Comparison of ENCODE assay signal across 10 cellular contexts in genomic region chr12:92297932-92298681, GRCh38.
DNase-seq lines count a peak whose midpoint lies in the region; ATAC-seq and TF ChIP-seq lines count a peak whose summit lies in the region.
"Had no signal": no experiment of that assay in that cellular context is flagged by ENCODE, and none has a peak within 500 bp of the region (broad histone marks: within the 10 kb centered on the region; RNA-seq: fewer than 3 reads in every experiment).

No MANE protein-coding gene starts in this region.

- H3K9me3 ChIP-seq in Peyer's patch (no peaks in the 10 kb centered on the region), subcutaneous abdominal adipose tissue (ENCODE audit: control insufficient read depth in 5 of 5, low read length in 5 of 5) (no peaks in the 10 kb centered on the region)
- H3K9me3 ChIP-seq: Caco-2 had no signal

- peak; percentile 38 for DNase-seq in activated CD4-positive, alpha-beta T cell treated with anti-CD3 and anti-CD28 coated beads, Interleukin-2, amount 10 ng/mL, durations not matched to agents 7 days and 5 days
- DNase-seq in activated CD4-positive, alpha-beta T cell treated with anti-CD3 and anti-CD28 coated beads, Interleukin-2, amount 50 U/mL, for 4 hours = no peak
- DNase-seq in Peyer's patch (no peak), foreskin fibroblast (peak; percentile 83 to 89)
- DNase-seq: Caco-2 had no signal

- no peaks in the 10 kb centered on the region for H3K27me3 Mint-ChIP-seq in activated CD4-positive, alpha-beta T cell treated with anti-CD3 and anti-CD28 coated beads, Interleukin-2, amount 10 ng/mL, durations not matched to agents 7 days and 5 days

- POLR2A ChIA-PET in activated CD4-positive, alpha-beta T cell treated with anti-CD3 and anti-CD28 coated beads, Interleukin-2, amount 10 ng/mL, durations not matched to agents 7 days and 5 days (lab: Charles Lee) = no interaction called here

- H3K4me1 ChIP-seq in Peyer's patch (no peaks in the 10 kb centered on the region), subcutaneous abdominal adipose tissue (ENCODE audit: control insufficient read depth in 5 of 5, insufficient read depth in 5 of 5, low read length in 5 of 5) (peaks cover 0 to 36% (median 31%) of the 10 kb centered on the region in 5 donors)
- H3K4me1 ChIP-seq: Caco-2 had no signal

- TF ChIP-seq POLR2A in Peyer's patch (IDR thresholded peaks at IDR 0.05) = no peak

- H3K27me3 ChIP-seq in Peyer's patch (no peaks in the 10 kb centered on the region), subcutaneous abdominal adipose tissue (ENCODE audit: control insufficient read depth in 5 of 5, insufficient read depth in 4 of 5, low read length in 5 of 5) (no peaks in the 10 kb centered on the region)

- H3K36me3 ChIP-seq in Peyer's patch (no peaks in the 10 kb centered on the region), subcutaneous abdominal adipose tissue (ENCODE audit: control insufficient read depth in 5 of 5, insufficient read depth in 5 of 5, low read length in 5 of 5) (no peaks in the 10 kb centered on the region)

- peaks cover 23% of the 10 kb centered on the region for H3K36me3 Mint-ChIP-seq in activated CD4-positive, alpha-beta T cell treated with anti-CD3 and anti-CD28 coated beads, Interleukin-2, amount 10 ng/mL, durations not matched to agents 7 days and 5 days (ENCODE audit: low read depth)

- H3K27ac ChIP-seq in Peyer's patch = peak overlapping the region in 3 of 4 donors; percentile 9 to 55 (median 10)
- H3K27ac ChIP-seq in subcutaneous abdominal adipose tissue (ENCODE audit: low read depth, low read length) = peak overlapping the region; percentile 93
- H3K27ac ChIP-seq: VCaP had no signal

- ATAC-seq in GM21619 (IDR thresholded peaks at IDR 0.05; ENCODE audit: unreplicated experiment) (no peak), HG03196 (IDR thresholded peaks at IDR 0.05; ENCODE audit: unreplicated experiment) (no peak), GM21390 (IDR thresholded peaks at IDR 0.05; ENCODE audit: unreplicated experiment) (no peak)

- H3K4me3 Mint-ChIP-seq in activated CD4-positive, alpha-beta T cell treated with anti-CD3 and anti-CD28 coated beads, Interleukin-2, amount 10 ng/mL, durations not matched to agents 7 days and 5 days = peak overlapping the region; percentile 21

- peaks cover 18% of the 10 kb centered on the region for H3K9me3 Mint-ChIP-seq in activated CD4-positive, alpha-beta T cell treated with anti-CD3 and anti-CD28 coated beads, Interleukin-2, amount 10 ng/mL, durations not matched to agents 7 days and 5 days

- H3K4me1 Mint-ChIP-seq in activated CD4-positive, alpha-beta T cell treated with anti-CD3 and anti-CD28 coated beads, Interleukin-2, amount 10 ng/mL, durations not matched to agents 7 days and 5 days = peaks cover 3% of the 10 kb centered on the region

- H3K4me3 ChIP-seq in Peyer's patch = no peak overlapping the region
- H3K4me3 ChIP-seq in foreskin fibroblast (ENCODE audit: low read depth in 1 of 2, low read length in 2 of 2) = no peak overlapping the region
- H3K4me3 ChIP-seq in subcutaneous abdominal adipose tissue (ENCODE audit: low read depth in 1 of 5, low read length in 5 of 5) = no peak overlapping the region

- TF ChIP-seq CTCF in Peyer's patch (IDR thresholded peaks at IDR 0.05) (no peak), foreskin fibroblast (IDR thresholded peaks at IDR 0.05; ENCODE audit: low read depth, low read length) (no peak)

- peak overlapping the region; percentile 83 for H3K27ac Mint-ChIP-seq in activated CD4-positive, alpha-beta T cell treated with anti-CD3 and anti-CD28 coated beads, Interleukin-2, amount 10 ng/mL, durations not matched to agents 7 days and 5 days

- H3K9ac ChIP-seq in subcutaneous abdominal adipose tissue (ENCODE audit: low read length in 5 of 5) = peak overlapping the region in 2 of 5 donors; percentile 30 to 68

- CTCF ChIA-PET in activated CD4-positive, alpha-beta T cell treated with anti-CD3 and anti-CD28 coated beads, Interleukin-2, amount 10 ng/mL, durations not matched to agents 7 days and 5 days (lab: Charles Lee) = interaction anchor here (0.8 to 1.4 kb wide), 3 partner anchors 11 to 33 kb away, joined by 3 read pairs; no protein-coding TSS in a partner anchor

Comparison
In these comparisons a context has a peak if more than half of its experiments do, and no peak if none do; other contexts are left out.
1. DNase-seq: peak in activated CD4-positive, alpha-beta T cell treated with anti-CD3 and anti-CD28 coated beads, Interleukin-2, amount 10 ng/mL, durations not matched to agents 7 days and 5 days (single experiment) and foreskin fibroblast (2 of 2); none in activated CD4-positive, alpha-beta T cell treated with anti-CD3 and anti-CD28 coated beads, Interleukin-2, amount 50 U/mL, for 4 hours (0 of 2) and Peyer's patch (0 of 3).